In genomic region chr11:106761240-106761639, GRCh38 we compare ENCODE assay signal across 27 cellular contexts.
"Had no signal": no experiment of that assay in that cellular context is flagged by ENCODE, and none has a peak within 500 bp of the region (broad histone marks: within the 10 kb centered on the region; RNA-seq: fewer than 3 reads in every experiment).

No MANE protein-coding gene starts in this region.

- H3K27me3 ChIP-seq: colonic mucosa, dorsolateral prefrontal cortex, esophagus muscularis mucosa, esophagus squamous epithelium, foreskin keratinocyte, gastrocnemius medialis, gastroesophageal sphincter, heart left ventricle, heart right ventricle had no signal

- H3K36me3 ChIP-seq: colonic mucosa, esophagus muscularis mucosa, esophagus squamous epithelium, gastrocnemius medialis, gastroesophageal sphincter, heart left ventricle, heart right ventricle had no signal

- H3K4me1 ChIP-seq: colonic mucosa, esophagus muscularis mucosa, esophagus squamous epithelium, foreskin keratinocyte, gastrocnemius medialis, gastroesophageal sphincter, heart left ventricle, heart right ventricle had no signal

- FAIRE-seq: colon, endometrium, endothelial cell of umbilical vein had no signal

- ATAC-seq: effector memory CD8-positive, alpha-beta T cell; esophagus mucosa; foreskin keratinocyte; gastrocnemius medialis; gastroesophageal sphincter; heart left ventricle; heart right ventricle had no signal

- H3K9me3 ChIP-seq: colonic mucosa, esophagus muscularis mucosa, esophagus squamous epithelium, gastrocnemius medialis, gastroesophageal sphincter had no signal

- H3K27ac ChIP-seq: colonic mucosa, coronary artery, dorsolateral prefrontal cortex, epithelial cell of prostate, esophagus muscularis mucosa, esophagus squamous epithelium, foreskin keratinocyte, gastrocnemius medialis, gastroesophageal sphincter, heart left ventricle, heart right ventricle had no signal

- H3K4me3 ChIP-seq: colonic mucosa, coronary artery, dorsolateral prefrontal cortex, esophagus muscularis mucosa, esophagus squamous epithelium, gastrocnemius medialis, gastroesophageal sphincter, heart left ventricle, heart right ventricle had no signal

- DNase-seq: colonic mucosa; cortex of kidney; dermis blood vessel endothelial cell; dorsolateral prefrontal cortex; effector CD4-positive, alpha-beta T cell; effector CD8-positive, alpha-beta T cell; effector memory CD4-positive, alpha-beta T cell; effector memory CD8-positive, alpha-beta T cell; endodermal cell; erythroblast; esophagus squamous epithelium; foreskin fibroblast; foreskin keratinocyte; foreskin melanocyte; gastrocnemius medialis; glutamatergic neuron; head of caudate nucleus; heart left ventricle; heart right ventricle had no signal
